20 cellular contexts compared by ENCODE assay signal in the genomic region with DNA sequence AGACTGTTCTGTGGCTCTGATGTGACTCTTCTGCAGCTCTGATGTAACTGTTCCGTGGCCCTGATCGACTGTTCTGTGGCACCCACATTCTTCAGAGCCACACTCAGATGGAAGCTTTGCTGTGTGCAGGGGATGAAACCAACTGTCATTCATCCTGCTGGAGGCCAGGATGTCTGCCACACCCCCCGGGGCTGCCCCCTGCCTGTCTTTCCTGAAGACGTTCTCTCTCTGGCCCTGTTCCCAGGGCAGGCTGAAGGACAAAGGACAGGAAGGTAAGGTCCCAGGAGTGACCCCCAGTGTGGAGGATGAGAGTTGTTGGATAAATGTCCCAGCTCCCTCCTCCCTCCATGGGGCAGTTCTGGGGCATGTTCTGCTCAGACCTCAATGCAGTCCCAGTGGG. TPM values are rescaled to one million over a fixed set of nuclear protein-coding genes. Genes with fewer than 3 reads are reported as not detected.
"Had no signal": no experiment of that assay in that cellular context is flagged by ENCODE, and none has a peak within 500 bp of the region (broad histone marks: within the 10 kb centered on the region; RNA-seq: fewer than 3 reads in every experiment).

No MANE protein-coding gene starts in this region.

- H3K36me3 Mint-ChIP-seq: activated naive CD4-positive, alpha-beta T cell treated with anti-CD3 and anti-CD28 coated beads, Interleukin-2, amount 50 U/mL, for 24 hours; brain; stimulated activated memory B cell treated with anti-CD40 and anti-IgM and Interleukin-4, amounts not matched to agents 10 μg/mL and 1 μg/mL and 100 μg/mL, for 72 hours had no signal

- H3K36me3 ChIP-seq: right atrium auricular region, tibial artery, vagina had no signal

- H3K9ac ChIP-seq: parathyroid adenoma had no signal

- H3K4me1 Mint-ChIP-seq: activated T-helper 17 cell treated with anti-CD3 and anti-CD28 coated beads, Interleukin-2, amount 50 U/mL, for 72 hours; stimulated activated memory B cell treated with anti-CD40 and anti-IgM and Interleukin-4, amounts not matched to agents 10 μg/mL and 1 μg/mL and 100 μg/mL, for 72 hours had no signal

- H3K27ac Mint-ChIP-seq: activated naive CD4-positive, alpha-beta T cell treated with anti-CD3 and anti-CD28 coated beads, Interleukin-2, amount 50 U/mL, for 24 hours; activated T-helper 17 cell treated with anti-CD3 and anti-CD28 coated beads, Interleukin-2, amount 50 U/mL, for 72 hours; nephron; stimulated activated memory B cell treated with anti-CD40 and anti-IgM and Interleukin-4, amounts not matched to agents 10 μg/mL and 1 μg/mL and 100 μg/mL, for 72 hours had no signal

- H3K9me3 Mint-ChIP-seq: activated naive CD4-positive, alpha-beta T cell treated with anti-CD3 and anti-CD28 coated beads, Interleukin-2, amount 50 U/mL, for 24 hours; activated T-helper 17 cell treated with anti-CD3 and anti-CD28 coated beads, Interleukin-2, amount 50 U/mL, for 72 hours; central memory CD8-positive, alpha-beta T cell; stimulated activated memory B cell treated with anti-CD40 and anti-IgM and Interleukin-4, amounts not matched to agents 10 μg/mL and 1 μg/mL and 100 μg/mL, for 72 hours had no signal

- H3K9me3 ChIP-seq: vagina had no signal

- H2AFZ ChIP-seq: parathyroid adenoma had no signal

- ATAC-seq: activated T-helper 17 cell treated with anti-CD3 and anti-CD28 coated beads, Interleukin-2, amount 50 U/mL, for 72 hours; left colon; stimulated activated memory B cell treated with anti-CD40 and anti-IgM and Interleukin-4, amounts not matched to agents 10 μg/mL and 1 μg/mL and 100 μg/mL, for 72 hours had no signal

- H3K27ac ChIP-seq: parathyroid adenoma, right atrium auricular region, vagina had no signal

- H3K4me3 Mint-ChIP-seq: activated naive CD4-positive, alpha-beta T cell treated with anti-CD3 and anti-CD28 coated beads, Interleukin-2, amount 50 U/mL, for 24 hours; activated T-helper 17 cell treated with anti-CD3 and anti-CD28 coated beads, Interleukin-2, amount 50 U/mL, for 72 hours; brain; central memory CD8-positive, alpha-beta T cell; nephron; stimulated activated memory B cell treated with anti-CD40 and anti-IgM and Interleukin-4, amounts not matched to agents 10 μg/mL and 1 μg/mL and 100 μg/mL, for 72 hours had no signal

- H3K27me3 ChIP-seq: right atrium auricular region, tibial artery, vagina had no signal

- H3K4me1 ChIP-seq: parathyroid adenoma had no signal

- H3K4me3 ChIP-seq: right atrium auricular region, tibial artery, vagina had no signal

- DNase-seq: activated CD4-positive, alpha-beta T cell treated with anti-CD3 and anti-CD28 coated beads, Interleukin-2, amount 50 U/mL, for 1 hour; activated CD4-positive, CD25-positive, alpha-beta regulatory T cell; activated T-cell treated with anti-CD3 and anti-CD28 coated beads for 4 hours; effector memory CD4-positive, alpha-beta T cell; hypothalamus; left colon; mammary epithelial cell; small intestine; T-helper 2 cell; tibial artery had no signal

- H3K27me3 Mint-ChIP-seq: activated naive CD4-positive, alpha-beta T cell treated with anti-CD3 and anti-CD28 coated beads, Interleukin-2, amount 50 U/mL, for 24 hours; activated T-helper 17 cell treated with anti-CD3 and anti-CD28 coated beads, Interleukin-2, amount 50 U/mL, for 72 hours; central memory CD8-positive, alpha-beta T cell; stimulated activated memory B cell treated with anti-CD40 and anti-IgM and Interleukin-4, amounts not matched to agents 10 μg/mL and 1 μg/mL and 100 μg/mL, for 72 hours had no signal

RNA-seq across cellular contexts. Expression of a gene that starts 29.4 kb away (rescaled TPM):
- total RNA-seq: activated CD8-positive, alpha-beta memory T cell treated with anti-CD3 and anti-CD28 coated beads for 36 hours; right atrium auricular region; vagina had no signal
- polyA plus RNA-seq: mammary epithelial cell had no signal
